Comparison of ENCODE assay signal across 26 cellular contexts in the genomic region with DNA sequence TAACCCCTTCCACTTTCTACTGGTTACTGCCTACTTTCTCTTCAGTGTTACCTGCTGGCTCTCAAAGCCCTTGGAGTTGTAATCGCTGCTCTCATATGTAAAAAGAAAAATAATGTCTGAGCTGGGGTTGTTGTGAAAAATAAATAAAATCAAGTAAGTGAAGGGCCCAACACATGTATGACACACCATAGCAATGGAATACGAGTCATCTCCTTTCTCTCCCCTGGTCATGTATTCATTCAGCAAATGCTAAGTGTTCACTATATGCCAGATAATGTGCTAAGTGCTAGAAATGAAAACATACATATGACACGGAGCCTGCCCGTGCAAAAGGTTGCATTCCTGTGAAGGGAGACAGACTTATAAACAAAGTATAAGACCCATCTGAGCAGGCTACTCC.
"Had no signal": no experiment of that assay in that cellular context is flagged by ENCODE, and none has a peak within 500 bp of the region (broad histone marks: within the 10 kb centered on the region; RNA-seq: fewer than 3 reads in every experiment).

No MANE protein-coding gene starts in this region.

- H3K4me3 ChIP-seq: cardiac muscle cell, SK-N-MC had no signal

- H3K36me3 ChIP-seq: brain microvascular endothelial cell, cardiac muscle cell had no signal

- ATAC-seq: activated CD8-positive, alpha-beta T cell treated with anti-CD3 and anti-CD28 coated beads for 36 hours; activated T-cell treated with anti-CD3 and anti-CD28 coated beads, Interleukin-2, amount 50 U/mL, for 72 hours; activated T-helper 17 cell treated with anti-CD3 and anti-CD28 coated beads, Interleukin-2, amount 50 U/mL, for 72 hours had no signal

- H3K27me3 ChIP-seq: brain microvascular endothelial cell, cardiac muscle cell had no signal

- DNase-seq: activated CD4-positive, alpha-beta T cell treated with anti-CD3 and anti-CD28 coated beads, Interleukin-2, amount 10 ng/mL, durations not matched to agents 24 days and 14 days; activated CD4-positive, alpha-beta T cell treated with anti-CD3 and anti-CD28 coated beads, Interleukin-2, amount 50 U/mL, for 4 hours; activated CD8-positive, alpha-beta T cell treated with anti-CD3 and anti-CD28 coated beads for 36 hours; activated effector memory CD4-positive, alpha-beta T cell treated with anti-CD3 and anti-CD28 coated beads, Interleukin-2, amount 50 U/mL, for 16 hours; activated naive CD4-positive, alpha-beta T cell; activated naive CD4-positive, alpha-beta T cell treated with anti-CD3 and anti-CD28 coated beads, Interleukin-2, amount 50 U/mL, for 16 hours; activated naive CD8-positive, alpha-beta T cell treated with anti-CD3 and anti-CD28 coated beads for 36 hours; activated T-cell treated with anti-CD3 and anti-CD28 coated beads, Interleukin-2, amount 50 U/mL, for 1 hour; activated T-cell treated with anti-CD3 and anti-CD28 coated beads, Interleukin-2, amount 50 U/mL, for 72 hours; amniotic stem cell; aorta; brain microvascular endothelial cell; NCI-H1105; NCI-H1436; NCI-H1694 treated with DMSO at 0.1 percent for 48 hours; NCI-H2029; NCI-H2171; NCI-H510A; NCI-H526; NCI-H748 treated with DMSO at 0.1 percent for 48 hours; NK-92 treated with Interleukin-12 subunit alpha and Interleukin-12 subunit beta, amount 100 ng/mL, for 24 hours; Right ventricle myocardium superior; T1000 had no signal

- H3K27ac ChIP-seq: brain microvascular endothelial cell, cardiac muscle cell, SK-N-MC had no signal
